ENCODE assay signal across 1 cellular context in genomic region chr19:5694167-5694951, GRCh38.
TF ChIP-seq lines count a peak whose summit lies in the region.

No MANE protein-coding gene starts in this region.

TF ChIP-seq in HEK293, 187 proteins besides CTCF, POLR2A, EP300 and RAD21 (continued from another document):
- TF ChIP-seq HIC1 (tag by site-specific recombination; IDR thresholded peaks at IDR 0.05) (peak; percentile 97), ZNF341 (tag by site-specific recombination; IDR thresholded peaks at IDR 0.05; ENCODE audit: low read depth) (no peak), ZNF280C (tag by site-specific recombination; IDR thresholded peaks at IDR 0.05) (no peak), ZNF311 (tag by site-specific recombination; IDR thresholded peaks at IDR 0.05; ENCODE audit: borderline replicate concordance) (no peak), SP7 (tag by site-specific recombination; IDR thresholded peaks at IDR 0.05) (peak; percentile 7; the same call in 1 of the 2 replicates), ZNF785 (tag by site-specific recombination; IDR thresholded peaks at IDR 0.05) (no peak), RBAK (tag by site-specific recombination; IDR thresholded peaks at IDR 0.05) (no peak), MYNN (tag by site-specific recombination; IDR thresholded peaks at IDR 0.05; ENCODE audit: borderline replicate concordance) (no peak), PRDM2 (tag by site-specific recombination; IDR thresholded peaks at IDR 0.05; ENCODE audit: borderline replicate concordance) (no peak), ZNF792 (tag by site-specific recombination; IDR thresholded peaks at IDR 0.05) (no peak), KLF7 (tag by site-specific recombination; IDR thresholded peaks at IDR 0.05; ENCODE audit: borderline replicate concordance) (no peak), ZBTB6 (tag by site-specific recombination; IDR thresholded peaks at IDR 0.05) (no peak), ZNF223 (tag by site-specific recombination; IDR thresholded peaks at IDR 0.05) (no peak), GLIS2 (tag by site-specific recombination; IDR thresholded peaks at IDR 0.05) (peak; percentile 69), ZNF707 (tag by site-specific recombination; IDR thresholded peaks at IDR 0.05) (no peak), ZNF394 (tag by site-specific recombination; IDR thresholded peaks at IDR 0.05; ENCODE audit: borderline replicate concordance) (no peak), BCL11B (tag by site-specific recombination; IDR thresholded peaks at IDR 0.05; ENCODE audit: low read depth) (peak; percentile 56; the same call in 1 of the 2 replicates), REST (tag by site-specific recombination; IDR thresholded peaks at IDR 0.05) (no peak), ZEB2 (tag by site-specific recombination; IDR thresholded peaks at IDR 0.05) (peak; percentile 50), ZNF596 (tag by site-specific recombination; IDR thresholded peaks at IDR 0.05) (no peak), ZNF488 (tag by site-specific recombination; IDR thresholded peaks at IDR 0.05) (no peak), EGR2 (tag by site-specific recombination; IDR thresholded peaks at IDR 0.05; ENCODE audit: low read depth) (peak; percentile 72), ZNF146 (tag by site-specific recombination; IDR thresholded peaks at IDR 0.05) (no peak), ZNF473 (tag by site-specific recombination; IDR thresholded peaks at IDR 0.05) (no peak), KLF16 (tag by site-specific recombination; IDR thresholded peaks at IDR 0.05) (no peak), MEIS1 (CRISPR knock-in tag; IDR thresholded peaks at IDR 0.05; ENCODE audit: borderline replicate concordance) (no peak), ZFP3 (tag by site-specific recombination; IDR thresholded peaks at IDR 0.05; ENCODE audit: low read depth) (no peak), ZBTB8A (tag by site-specific recombination; IDR thresholded peaks at IDR 0.05) (peak; percentile 49; the same call in 1 of the 2 replicates), TSHZ1 (tag by site-specific recombination; IDR thresholded peaks at IDR 0.05; ENCODE audit: borderline replicate concordance) (no peak), ZNF184 (tag by site-specific recombination; IDR thresholded peaks at IDR 0.05) (no peak), GLIS1 (tag by site-specific recombination; IDR thresholded peaks at IDR 0.05) (peak; percentile 67)
